Comparison of ENCODE assay signal across 8 cellular contexts in the genomic region with DNA sequence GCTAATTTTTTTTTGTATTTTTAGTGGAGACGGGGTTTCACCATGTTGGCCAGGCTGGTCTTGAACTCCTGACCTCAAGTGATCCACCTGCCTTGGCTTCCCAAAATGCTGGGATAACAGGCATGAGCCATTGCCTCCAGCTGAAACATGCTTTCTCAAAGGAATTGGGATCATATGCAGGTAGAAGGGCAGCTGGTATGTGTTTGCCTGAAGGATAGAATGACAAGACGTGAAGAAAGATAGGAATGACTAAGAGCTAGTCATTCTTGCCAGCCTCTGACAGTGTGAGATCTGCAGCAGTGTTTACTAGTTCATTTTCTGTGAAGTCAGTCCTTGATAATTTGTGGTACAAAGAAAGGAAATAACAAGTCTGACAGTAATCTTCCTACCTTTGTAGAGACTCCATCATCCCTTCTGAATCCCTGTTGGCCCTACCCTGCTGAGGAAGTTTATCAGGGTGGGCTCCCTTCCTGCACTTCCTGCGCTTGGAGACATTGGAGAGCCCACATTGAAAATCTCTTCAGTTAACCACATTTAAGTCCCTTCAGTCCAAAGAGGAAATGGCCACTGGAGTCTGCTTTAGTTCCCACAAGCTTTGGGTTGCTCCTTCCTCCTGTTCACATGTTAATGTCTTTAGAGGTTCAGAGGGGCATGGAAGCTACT. TPM values are rescaled to one million over a fixed set of nuclear protein-coding genes. Genes with fewer than 3 reads are reported as not detected.
DNase-seq lines count a peak whose midpoint lies in the region; TF ChIP-seq lines count a peak whose summit lies in the region.

No MANE protein-coding gene starts in this region.

- TF ChIP-seq EP300 in sigmoid colon (IDR thresholded peaks at IDR 0.05), result no peak

- H3K27me3 ChIP-seq in sigmoid colon, result no peaks in the 10 kb centered on the region

- in situ Hi-C loops in GM13976 (cut with MboI; ENCODE audit: low sequenced_read_pairs, unreplicated experiment), result no loop called here

- H3K4me1 ChIP-seq in sigmoid colon, result peaks cover 0 to 65% (median 54%) of the 10 kb centered on the region in 4 donors

- peaks cover 0 to 22% (median 11%) of the 10 kb centered on the region in 4 donors for H3K36me3 ChIP-seq in sigmoid colon

- TF ChIP-seq POLR2A in sigmoid colon (IDR thresholded peaks at IDR 0.05), result no peak

- no peaks in the 10 kb centered on the region for H3K9me3 ChIP-seq in sigmoid colon

- H3K27ac ChIP-seq in sigmoid colon, result peak overlapping the region; percentile 18 to 99 (median 48)

- DNase-seq in activated naive CD4-positive, alpha-beta T cell treated with Interleukin-2 at 50 U/mL for 16 hours, result peak; percentile 34
- no peak for DNase-seq in activated naive CD4-positive, alpha-beta T cell treated with anti-CD3 and anti-CD28 coated beads, Interleukin-2, amount 50 U/mL, for 16 hours
- DNase-seq in T-helper 22 cell (ENCODE audit: low read depth) (peak; percentile 40), epithelial cell of proximal tubule (ENCODE audit: low read depth) (peak; percentile 70), sigmoid colon (no peak), GM13976 (ENCODE audit: low spot score) (no peak), DMS153 (lab: John Stamatoyannopoulos, UW) (no peak), cerebellar nuclear complex (lab: John Stamatoyannopoulos, UW) (no peak)

- WGBS in sigmoid colon, 2 donors, result 66 to 83% methylated on average over 3 of the region's 3 CpGs

- TF ChIP-seq CTCF in epithelial cell of proximal tubule (conservative IDR thresholded peaks at IDR 0.05; ENCODE audit: low read depth, low read length), result no peak
- TF ChIP-seq CTCF in sigmoid colon (IDR thresholded peaks at IDR 0.05), result no peak
- TF ChIP-seq CTCF in GM13976 (IDR thresholded peaks at IDR 0.05; ENCODE audit: borderline replicate concordance, control extremely low read depth, extremely low read depth, insufficient read depth, missing control alignments), result no peak

- H3K4me3 ChIP-seq in epithelial cell of proximal tubule (ENCODE audit: low read depth, low read length), result no peak overlapping the region
- no peak overlapping the region for H3K4me3 ChIP-seq in sigmoid colon

- intact Hi-C loops in sigmoid colon (cut with DNase I), result no loop called here

RNA-seq across cellular contexts. Expression of gene CFLAR, which starts 14.7 kb away (rescaled TPM):
- total RNA-seq in epithelial cell of proximal tubule (56.2 and 103 TPM in 2 replicates), sigmoid colon (100 to 1,000 TPM; 113 to 243 (median 195) TPM)
- 10 to 100 TPM; 32.4 to 92.6 (median 36.8) TPM for polyA plus RNA-seq in sigmoid colon

RNA-seq across cellular contexts. Expression of gene CASP10, which starts 52.3 kb away (rescaled TPM):
- total RNA-seq in epithelial cell of proximal tubule (1.1 and 3.8 TPM in 2 replicates), sigmoid colon (10 to 100 TPM in 1 of 4 donors, 1 to 10 TPM in 3; 3.9 to 18.3 (median 5.0) TPM)
- 10 to 100 TPM; 11.4 to 26.9 (median 18.0) TPM for polyA plus RNA-seq in sigmoid colon

RNA-seq across cellular contexts. Expression of gene NDUFB3, which starts 58.9 kb away (rescaled TPM):
- total RNA-seq in epithelial cell of proximal tubule (85.2 and 138 TPM in 2 replicates), sigmoid colon (10 to 100 TPM; 85.3 to 97.9 (median 89.8) TPM)
- polyA plus RNA-seq in sigmoid colon, result 100 to 1,000 TPM; 146 to 370 (median 219) TPM

RNA-seq across cellular contexts. Expression of gene HYCC2, which starts 59.2 kb away (rescaled TPM):
- total RNA-seq in epithelial cell of proximal tubule (2.1 and 4.1 TPM in 2 replicates), sigmoid colon (10 to 100 TPM; 13.6 to 20.2 (median 18.7) TPM)
- 10 to 100 TPM in 1 of 3 donors, 1 to 10 TPM in 2; 4.8 to 10.9 (median 7.8) TPM for polyA plus RNA-seq in sigmoid colon

Comparison
In these comparisons a context has a peak if more than half of its experiments do, and no peak if none do; other contexts are left out.
1. DNase-seq: peak in activated naive CD4-positive, alpha-beta T cell treated with Interleukin-2 at 50 U/mL for 16 hours (single experiment), T-helper 22 cell (single experiment) and epithelial cell of proximal tubule (single experiment); none in activated naive CD4-positive, alpha-beta T cell treated with anti-CD3 and anti-CD28 coated beads, Interleukin-2, amount 50 U/mL, for 16 hours (single experiment), sigmoid colon (single experiment), GM13976 (single experiment), DMS153 (single experiment) and cerebellar nuclear complex (0 of 2).